In the genomic region with DNA sequence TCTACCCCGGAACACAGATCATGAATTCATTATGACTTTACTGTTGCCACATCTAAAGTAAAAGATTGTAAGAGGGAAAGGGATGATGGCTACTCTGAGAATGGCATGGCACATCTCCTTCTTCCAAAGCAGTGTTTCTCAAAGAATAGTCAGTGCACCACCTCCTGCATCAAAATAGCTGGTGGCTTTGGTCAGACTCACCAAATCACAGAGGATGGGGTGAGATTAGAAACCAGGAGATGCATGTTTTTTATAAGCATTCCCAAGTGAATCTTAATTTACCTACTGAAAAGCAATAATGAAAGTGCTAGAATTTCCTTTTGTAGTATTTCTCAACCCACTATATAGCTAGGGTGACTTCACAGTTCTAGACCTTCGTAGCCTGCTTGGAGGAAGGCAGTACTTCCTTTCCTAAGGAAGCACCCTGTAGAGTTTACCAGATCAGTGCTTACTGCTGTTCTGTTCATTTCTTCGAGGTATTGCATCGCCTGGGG, we compare ENCODE assay signal across 15 cellular contexts.
DNase-seq lines count a peak whose midpoint lies in the region; ATAC-seq and TF ChIP-seq lines count a peak whose summit lies in the region.
"Had no signal": no experiment of that assay in that cellular context is flagged by ENCODE, and none has a peak within 500 bp of the region (broad histone marks: within the 10 kb centered on the region; RNA-seq: fewer than 3 reads in every experiment).

No MANE protein-coding gene starts in this region.

- H2AFZ ChIP-seq in GM23248: peak overlapping the region; percentile 66

- 52 to 54% methylated on average over 4 of the region's 4 CpGs for WGBS in GM23248 (ENCODE audit: low coverage in 1 of 2, low lambda C conversion rate in 2 of 2, missing lambda C conversion rate in 2 of 2), 2 experiments

- H3K79me2 ChIP-seq in GM23248 (ENCODE audit: insufficient read depth): no peaks in the 10 kb centered on the region

- in situ Hi-C loops in GM23248 (cut with MboI): no loop called here

- no peak overlapping the region for H3K9ac ChIP-seq in GM23248

- no peaks in the 10 kb centered on the region for H4K20me1 ChIP-seq in GM23248 (ENCODE audit: insufficient read depth)

- H3K9me3 ChIP-seq in GM23248 (ENCODE audit: low read depth): no peaks in the 10 kb centered on the region
- H3K9me3 ChIP-seq: gastrocnemius medialis, prostate gland had no signal

- no peaks in the 10 kb centered on the region for H3K27me3 ChIP-seq in GM23248 (replicated peaks; ENCODE audit: insufficient read depth)
- H3K27me3 ChIP-seq: BE2C, gastrocnemius medialis had no signal

- peak overlapping the region; percentile 45 for H3K4me2 ChIP-seq in GM23248 (ENCODE audit: unreplicated experiment)

- no peaks in the 10 kb centered on the region for H3K36me3 ChIP-seq in GM23248 (ENCODE audit: low read depth)
- H3K36me3 ChIP-seq: BE2C, gastrocnemius medialis, prostate gland had no signal

- H3F3A ChIP-seq in GM23248 (ENCODE audit: insufficient read depth): peaks cover 15% of the 10 kb centered on the region

- peaks cover 23% of the 10 kb centered on the region for H3K4me1 ChIP-seq in GM23248 (ENCODE audit: insufficient read depth)

- TF ChIP-seq CTCF in AG10803 (conservative IDR thresholded peaks at IDR 0.05; ENCODE audit: low read length) (no peak), fibroblast of mammary gland (conservative IDR thresholded peaks at IDR 0.05; ENCODE audit: control insufficient read depth, insufficient read depth, low read depth, low read length) (no peak)

- H3K4me3 ChIP-seq in AG10803 (ENCODE audit: low read length) (no peak overlapping the region), GM23248 (no peak overlapping the region), fibroblast of mammary gland (ENCODE audit: control insufficient read depth, low read depth, low read length) (no peak overlapping the region)
- H3K4me3 ChIP-seq: gastrocnemius medialis, prostate gland had no signal

- DNase-seq in AG10803 (ENCODE audit: low read depth): peak; percentile 8
- peak; percentile 39 for DNase-seq in GM23248
- DNase-seq in SW480 (ENCODE audit: low spot score): peak; percentile 36
- peak; percentile 66 for DNase-seq in fibroblast of mammary gland (ENCODE audit: low read depth)
- DNase-seq in NCI-H526 treated with DMSO at 0.1 percent for 48 hours (lab: John Stamatoyannopoulos, UW): no peak
- no peak for DNase-seq in NCI-H2196 (lab: John Stamatoyannopoulos, UW; ENCODE audit: unreplicated experiment)
- DNase-seq in COLO829 (ENCODE audit: low spot score): no peak
- DNase-seq: activated CD4-positive, alpha-beta T cell treated with anti-CD3 and anti-CD28 coated beads for 1 hour; activated T-cell treated with anti-CD3 and anti-CD28 coated beads for 4 hours; BE2C; DND-41; effector CD8-positive, alpha-beta T cell had no signal

- ATAC-seq in HG03135 (IDR thresholded peaks at IDR 0.05; ENCODE audit: unreplicated experiment): no peak
- ATAC-seq: gastrocnemius medialis had no signal

- H3K9me2 ChIP-seq in GM23248 (ENCODE audit: insufficient read depth): no peaks in the 10 kb centered on the region

- H3K27ac ChIP-seq in GM23248: peak overlapping the region; percentile 32
- H3K27ac ChIP-seq: gastrocnemius medialis, prostate gland had no signal

Comparison
In these comparisons a context has a peak if more than half of its experiments do, and no peak if none do; other contexts are left out.
1. DNase-seq: peak in AG10803 (single experiment), GM23248 (single experiment), SW480 (single experiment) and fibroblast of mammary gland (single experiment); none in NCI-H526 treated with DMSO at 0.1 percent for 48 hours (single experiment), NCI-H2196 (single experiment) and COLO829 (single experiment).